Comparison of ENCODE assay signal across 1 cellular context in the genomic region with DNA sequence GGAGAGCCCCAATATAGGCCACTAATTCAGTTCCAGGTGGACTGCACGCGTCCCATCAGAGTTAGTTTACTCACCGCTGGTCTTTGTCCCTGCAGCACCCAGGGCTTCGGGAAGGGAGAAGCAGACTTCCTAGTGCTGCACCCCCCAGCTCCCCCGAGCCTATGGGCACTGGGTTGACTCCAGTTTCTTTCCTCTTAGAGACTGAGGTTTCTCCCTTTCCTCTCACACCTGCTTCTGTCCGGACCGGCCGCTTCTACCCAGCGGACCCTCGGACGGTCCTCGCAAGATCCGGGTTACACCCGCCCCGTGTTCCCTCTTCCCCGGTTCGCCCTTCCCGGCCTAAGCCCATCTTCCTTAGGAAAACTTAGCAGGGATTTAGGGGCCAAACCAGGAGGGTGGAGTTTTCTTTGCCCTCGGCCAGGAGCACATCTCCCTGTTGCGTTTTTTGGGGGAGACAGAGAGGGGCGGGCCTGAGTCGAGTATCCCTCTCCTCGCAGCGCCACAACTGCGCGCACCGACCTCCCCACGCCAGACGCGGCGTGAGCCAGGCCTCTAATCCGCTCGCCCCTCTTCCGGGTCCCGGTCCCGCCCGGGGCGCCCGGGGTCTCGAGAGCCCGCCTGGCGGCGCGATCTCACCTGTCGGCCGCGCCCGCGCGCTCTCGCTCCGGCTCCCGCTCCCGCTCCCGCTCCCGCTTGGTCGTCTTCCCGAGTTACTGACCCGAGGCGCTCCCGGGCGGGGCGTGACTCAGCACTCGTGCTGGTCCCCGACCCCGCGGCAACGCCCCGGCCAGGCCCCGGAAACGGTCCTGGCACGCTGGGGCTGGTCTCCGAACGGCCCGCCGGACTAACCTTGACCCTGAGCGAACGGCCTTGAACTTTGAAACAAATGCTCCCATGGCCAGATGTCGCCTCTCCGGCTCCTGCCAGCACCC.
TF ChIP-seq lines count a peak whose summit lies in the region.

AIFM2 (minus strand) TSS at position 728 of the 932 bp plus-strand sequence. CDS start 8,741 bp downstream, outside the sequence.

TF ChIP-seq in HepG2, 621 proteins besides CTCF, POLR2A, EP300 and RAD21 (continued from another document and continues in another):
- TF ChIP-seq LBX2 (CRISPR knock-in tag; IDR thresholded peaks at IDR 0.05; ENCODE audit: borderline replicate concordance): no peak
- no peak for TF ChIP-seq ZNF205 (CRISPR knock-in tag; IDR thresholded peaks at IDR 0.05)
- TF ChIP-seq ZFP90 (CRISPR knock-in tag; IDR thresholded peaks at IDR 0.05; ENCODE audit: borderline replicate concordance): no peak; the same call in 1 of the 2 replicates
- no peak for TF ChIP-seq XBP1 (CRISPR knock-in tag; IDR thresholded peaks at IDR 0.05)
- no peak for TF ChIP-seq CBX1 (IDR thresholded peaks at IDR 0.05; ENCODE audit: low read depth)
- no peak; the same call in none of the 2 replicates for TF ChIP-seq POLR2G (IDR thresholded peaks at IDR 0.05; ENCODE audit: low read depth, low read length)
- no peak for TF ChIP-seq ZNF12 (CRISPR knock-in tag; IDR thresholded peaks at IDR 0.05)
- TF ChIP-seq RARG (CRISPR knock-in tag; IDR thresholded peaks at IDR 0.05; ENCODE audit: low read depth): no peak
- TF ChIP-seq, protein P1, sequence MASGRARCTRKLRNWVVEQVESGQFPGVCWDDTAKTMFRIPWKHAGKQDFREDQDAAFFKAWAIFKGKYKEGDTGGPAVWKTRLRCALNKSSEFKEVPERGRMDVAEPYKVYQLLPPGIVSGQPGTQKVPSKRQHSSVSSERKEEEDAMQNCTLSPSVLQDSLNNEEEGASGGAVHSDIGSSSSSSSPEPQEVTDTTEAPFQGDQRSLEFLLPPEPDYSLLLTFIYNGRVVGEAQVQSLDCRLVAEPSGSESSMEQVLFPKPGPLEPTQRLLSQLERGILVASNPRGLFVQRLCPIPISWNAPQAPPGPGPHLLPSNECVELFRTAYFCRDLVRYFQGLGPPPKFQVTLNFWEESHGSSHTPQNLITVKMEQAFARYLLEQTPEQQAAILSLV (CRISPR knock-in tag; IDR thresholded peaks at IDR 0.05; ENCODE audit: borderline replicate concordance): peak; percentile 88
- peak; percentile 71 for TF ChIP-seq NR2F6 (IDR thresholded peaks at IDR 0.05)
- TF ChIP-seq NR2F6 (CRISPR knock-in tag; IDR thresholded peaks at IDR 0.05): peak; percentile 96
- TF ChIP-seq FOXP1 (IDR thresholded peaks at IDR 0.05): no peak
- peak; percentile 58; the same call in 1 of the 2 replicates for TF ChIP-seq FOXP1 (CRISPR knock-in tag; IDR thresholded peaks at IDR 0.05)
- TF ChIP-seq PITX1 (CRISPR knock-in tag; IDR thresholded peaks at IDR 0.05): peak; percentile 88
- TF ChIP-seq CREB3 (CRISPR knock-in tag; IDR thresholded peaks at IDR 0.05): no peak
- TF ChIP-seq HDAC6 (IDR thresholded peaks at IDR 0.05; ENCODE audit: low read depth, low read length): no peak
- no peak for TF ChIP-seq TCF12 (IDR thresholded peaks at IDR 0.05)
- no peak for TF ChIP-seq TCF12 (CRISPR knock-in tag; IDR thresholded peaks at IDR 0.05)
- peak; percentile 71 for TF ChIP-seq HDAC2 (CRISPR knock-in tag; IDR thresholded peaks at IDR 0.05)
- no peak for TF ChIP-seq PRPF4 (IDR thresholded peaks at IDR 0.05; ENCODE audit: low read depth, low read length, poor library complexity, severe bottlenecking)
- 0 out of 2 replicates have a peak, but pooled peaks have one; percentile 57 for TF ChIP-seq ZSCAN29 (CRISPR knock-in tag; conservative IDR thresholded peaks at IDR 0.05)
- TF ChIP-seq DRAP1 (CRISPR knock-in tag; IDR thresholded peaks at IDR 0.05): no peak
- peak; percentile 23; the same call in 1 of the 2 replicates for TF ChIP-seq MTERF4 (CRISPR knock-in tag; IDR thresholded peaks at IDR 0.05)
- TF ChIP-seq, protein P2, sequence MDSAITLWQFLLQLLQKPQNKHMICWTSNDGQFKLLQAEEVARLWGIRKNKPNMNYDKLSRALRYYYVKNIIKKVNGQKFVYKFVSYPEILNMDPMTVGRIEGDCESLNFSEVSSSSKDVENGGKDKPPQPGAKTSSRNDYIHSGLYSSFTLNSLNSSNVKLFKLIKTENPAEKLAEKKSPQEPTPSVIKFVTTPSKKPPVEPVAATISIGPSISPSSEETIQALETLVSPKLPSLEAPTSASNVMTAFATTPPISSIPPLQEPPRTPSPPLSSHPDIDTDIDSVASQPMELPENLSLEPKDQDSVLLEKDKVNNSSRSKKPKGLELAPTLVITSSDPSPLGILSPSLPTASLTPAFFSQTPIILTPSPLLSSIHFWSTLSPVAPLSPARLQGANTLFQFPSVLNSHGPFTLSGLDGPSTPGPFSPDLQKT (CRISPR knock-in tag; IDR thresholded peaks at IDR 0.05; ENCODE audit: borderline replicate concordance): peak; percentile 60; the same call in 1 of the 2 replicates
- TF ChIP-seq BATF2 (CRISPR knock-in tag; IDR thresholded peaks at IDR 0.05): no peak
- TF ChIP-seq TAF15 (IDR thresholded peaks at IDR 0.05; ENCODE audit: low read depth, low read length, poor library complexity, severe bottlenecking): no peak
- peak; percentile 39; the same call in 1 of the 2 replicates for TF ChIP-seq MEIS1 (CRISPR knock-in tag; IDR thresholded peaks at IDR 0.05; ENCODE audit: borderline replicate concordance)
- TF ChIP-seq HOXA7 (CRISPR knock-in tag; IDR thresholded peaks at IDR 0.05): no peak
- TF ChIP-seq, protein P3, sequence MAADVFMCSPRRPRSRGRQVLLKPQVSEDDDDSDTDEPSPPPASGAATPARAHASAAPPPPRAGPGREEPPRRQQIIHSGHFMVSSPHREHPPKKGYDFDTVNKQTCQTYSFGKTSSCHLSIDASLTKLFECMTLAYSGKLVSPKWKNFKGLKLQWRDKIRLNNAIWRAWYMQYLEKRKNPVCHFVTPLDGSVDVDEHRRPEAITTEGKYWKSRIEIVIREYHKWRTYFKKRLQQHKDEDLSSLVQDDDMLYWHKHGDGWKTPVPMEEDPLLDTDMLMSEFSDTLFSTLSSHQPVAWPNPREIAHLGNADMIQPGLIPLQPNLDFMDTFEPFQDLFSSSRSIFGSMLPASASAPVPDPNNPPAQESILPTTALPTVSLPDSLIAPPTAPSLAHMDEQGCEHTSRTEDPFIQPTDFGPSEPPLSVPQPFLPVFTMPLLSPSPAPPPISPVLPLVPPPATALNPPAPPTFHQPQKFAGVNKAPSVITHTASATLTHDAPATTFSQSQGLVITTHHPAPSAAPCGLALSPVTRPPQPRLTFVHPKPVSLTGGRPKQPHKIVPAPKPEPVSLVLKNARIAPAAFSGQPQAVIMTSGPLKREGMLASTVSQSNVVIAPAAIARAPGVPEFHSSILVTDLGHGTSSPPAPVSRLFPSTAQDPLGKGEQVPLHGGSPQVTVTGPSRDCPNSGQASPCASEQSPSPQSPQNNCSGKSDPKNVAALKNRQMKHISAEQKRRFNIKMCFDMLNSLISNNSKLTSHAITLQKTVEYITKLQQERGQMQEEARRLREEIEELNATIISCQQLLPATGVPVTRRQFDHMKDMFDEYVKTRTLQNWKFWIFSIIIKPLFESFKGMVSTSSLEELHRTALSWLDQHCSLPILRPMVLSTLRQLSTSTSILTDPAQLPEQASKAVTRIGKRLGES (CRISPR knock-in tag; IDR thresholded peaks at IDR 0.05; ENCODE audit: borderline replicate concordance): no peak
- peak; percentile 89 for TF ChIP-seq RFXAP (CRISPR knock-in tag; IDR thresholded peaks at IDR 0.05; ENCODE audit: borderline replicate concordance)
- peak; percentile 9; the same call in 1 of the 2 replicates for TF ChIP-seq ZNF605 (CRISPR knock-in tag; IDR thresholded peaks at IDR 0.05)
- no peak for TF ChIP-seq FOXA1 (IDR thresholded peaks at IDR 0.05)
- peak; percentile 30; the same call in 1 of the 2 replicates for TF ChIP-seq FOXA1 (CRISPR knock-in tag; IDR thresholded peaks at IDR 0.05)
- no peak for TF ChIP-seq CREB1 (IDR thresholded peaks at IDR 0.05)
- TF ChIP-seq CREB1 (CRISPR knock-in tag; IDR thresholded peaks at IDR 0.05): no peak
- TF ChIP-seq ZNF331 (CRISPR knock-in tag; IDR thresholded peaks at IDR 0.05): peak; percentile 76; the same call in 1 of the 2 replicates
- no peak for TF ChIP-seq NBN (conservative IDR thresholded peaks at IDR 0.05)
- no peak for TF ChIP-seq IKZF1 (IDR thresholded peaks at IDR 0.05)
- peak; percentile 83; the same call in 1 of the 2 replicates for TF ChIP-seq ZKSCAN8 (CRISPR knock-in tag; IDR thresholded peaks at IDR 0.05; ENCODE audit: borderline replicate concordance)
- peak; percentile 94 for TF ChIP-seq SPEN (CRISPR knock-in tag; IDR thresholded peaks at IDR 0.05; ENCODE audit: low read depth)
- no peak for TF ChIP-seq ZNF382 (CRISPR knock-in tag; IDR thresholded peaks at IDR 0.05; ENCODE audit: borderline replicate concordance)
- no peak; the same call in 1 of the 2 replicates for TF ChIP-seq E2F1 (CRISPR knock-in tag; IDR thresholded peaks at IDR 0.05)
- TF ChIP-seq SOX5 (CRISPR knock-in tag; IDR thresholded peaks at IDR 0.05; ENCODE audit: borderline replicate concordance): peak; percentile 87; the same call in 1 of the 2 replicates
- TF ChIP-seq SAP130 (CRISPR knock-in tag; IDR thresholded peaks at IDR 0.05; ENCODE audit: low read depth): peak; percentile 95
- no peak for TF ChIP-seq JUNB (CRISPR knock-in tag; IDR thresholded peaks at IDR 0.05; ENCODE audit: borderline replicate concordance)
- peak; percentile 84 to 86; a peak in 3 of 4 replicates for TF ChIP-seq NR2F1 (CRISPR knock-in tag; IDR thresholded peaks at IDR 0.05)
- TF ChIP-seq, protein P4, sequence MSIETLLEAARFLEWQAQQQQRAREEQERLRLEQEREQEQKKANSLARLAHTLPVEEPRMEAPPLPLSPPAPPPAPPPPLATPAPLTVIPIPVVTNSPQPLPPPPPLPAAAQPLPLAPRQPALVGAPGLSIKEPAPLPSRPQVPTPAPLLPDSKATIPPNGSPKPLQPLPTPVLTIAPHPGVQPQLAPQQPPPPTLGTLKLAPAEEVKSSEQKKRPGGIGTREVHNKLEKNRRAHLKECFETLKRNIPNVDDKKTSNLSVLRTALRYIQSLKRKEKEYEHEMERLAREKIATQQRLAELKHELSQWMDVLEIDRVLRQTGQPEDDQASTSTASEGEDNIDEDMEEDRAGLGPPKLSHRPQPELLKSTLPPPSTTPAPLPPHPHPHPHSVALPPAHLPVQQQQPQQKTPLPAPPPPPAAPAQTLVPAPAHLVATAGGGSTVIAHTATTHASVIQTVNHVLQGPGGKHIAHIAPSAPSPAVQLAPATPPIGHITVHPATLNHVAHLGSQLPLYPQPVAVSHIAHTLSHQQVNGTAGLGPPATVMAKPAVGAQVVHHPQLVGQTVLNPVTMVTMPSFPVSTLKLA (IDR thresholded peaks at IDR 0.05): peak; percentile 37; the same call in 1 of the 2 replicates
- peak; percentile 70 for TF ChIP-seq TEAD3 (CRISPR knock-in tag; optimal IDR thresholded peaks at IDR 0.05; ENCODE audit: borderline replicate concordance)
- TF ChIP-seq ZFP41 (CRISPR knock-in tag; IDR thresholded peaks at IDR 0.05; ENCODE audit: borderline replicate concordance): no peak
- TF ChIP-seq MTA3 (CRISPR knock-in tag; IDR thresholded peaks at IDR 0.05): no peak
- TF ChIP-seq ARNTL (CRISPR knock-in tag; IDR thresholded peaks at IDR 0.05): peak; percentile 58; the same call in 1 of the 2 replicates
- peak; percentile 60; the same call in 1 of the 2 replicates for TF ChIP-seq KAT7 (CRISPR knock-in tag; IDR thresholded peaks at IDR 0.05; ENCODE audit: borderline replicate concordance)
- no peak for TF ChIP-seq ZNF644 (CRISPR knock-in tag; IDR thresholded peaks at IDR 0.05; ENCODE audit: low read depth)
- peak; percentile 80 for TF ChIP-seq ZMYM2 (CRISPR knock-in tag; IDR thresholded peaks at IDR 0.05)
- TF ChIP-seq, protein P5, sequence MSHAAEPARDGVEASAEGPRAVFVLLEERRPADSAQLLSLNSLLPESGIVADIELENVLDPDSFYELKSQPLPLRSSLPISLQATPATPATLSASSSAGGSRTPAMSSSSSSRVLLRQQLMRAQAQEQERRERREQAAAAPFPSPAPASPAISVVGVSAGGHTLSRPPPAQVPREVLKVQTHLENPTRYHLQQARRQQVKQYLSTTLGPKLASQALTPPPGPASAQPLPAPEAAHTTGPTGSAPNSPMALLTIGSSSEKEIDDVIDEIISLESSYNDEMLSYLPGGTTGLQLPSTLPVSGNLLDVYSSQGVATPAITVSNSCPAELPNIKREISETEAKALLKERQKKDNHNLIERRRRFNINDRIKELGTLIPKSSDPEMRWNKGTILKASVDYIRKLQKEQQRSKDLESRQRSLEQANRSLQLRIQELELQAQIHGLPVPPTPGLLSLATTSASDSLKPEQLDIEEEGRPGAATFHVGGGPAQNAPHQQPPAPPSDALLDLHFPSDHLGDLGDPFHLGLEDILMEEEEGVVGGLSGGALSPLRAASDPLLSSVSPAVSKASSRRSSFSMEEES (CRISPR knock-in tag; IDR thresholded peaks at IDR 0.05): peak; percentile 69; the same call in 1 of the 2 replicates
